1 cellular context compared by ENCODE assay signal in the genomic region with DNA sequence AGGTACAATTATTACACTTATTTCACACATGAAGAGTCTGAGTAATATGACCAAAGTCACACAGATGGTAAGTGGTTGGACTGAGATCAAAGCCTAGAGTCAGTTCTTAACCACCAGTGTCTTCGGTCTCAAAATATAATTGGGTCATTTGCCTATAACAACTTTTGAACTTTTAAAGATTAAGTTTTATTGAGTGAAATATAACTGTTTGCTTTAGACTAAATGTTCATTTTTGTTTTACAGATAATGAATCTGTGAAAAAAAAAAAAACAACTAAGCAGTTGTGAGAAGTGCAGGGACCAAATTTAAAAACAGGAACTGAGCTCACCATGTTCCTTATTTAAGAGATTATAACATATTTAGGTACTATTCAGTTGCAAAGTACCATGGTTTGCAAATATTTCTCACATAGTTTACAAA.
TF ChIP-seq lines count a peak whose summit lies in the region.

No MANE protein-coding gene starts in this region.

TF ChIP-seq in GM12878, 131 proteins besides CTCF, POLR2A, EP300 and RAD21 (continues in another document):
- TF ChIP-seq JUNB (IDR thresholded peaks at IDR 0.05) (peak; percentile 34; the same call in 1 of the 2 replicates), ATF7 (IDR thresholded peaks at IDR 0.05; ENCODE audit: low read depth) (peak; percentile 68; the same call in 1 of the 2 replicates), YY1 (IDR thresholded peaks at IDR 0.05; ENCODE audit: low read depth, low read length) (no peak), BHLHE40 (IDR thresholded peaks at IDR 0.05; ENCODE audit: borderline replicate concordance in 1 of 2, low read depth in 2 of 2, low read length in 1 of 2) (0 out of 4 replicates have a peak, but pooled peaks of 1 of the 2 experiments have one; percentile 40), BCL11A (IDR thresholded peaks at IDR 0.05; ENCODE audit: low read depth, low read length) (peak; percentile 74; the same call in 1 of the 2 replicates), BRCA1 (IDR thresholded peaks at IDR 0.05; ENCODE audit: low read depth, low read length) (no peak), MEF2B (IDR thresholded peaks at IDR 0.05; ENCODE audit: partially characterized antibody, poor library complexity, severe bottlenecking) (peak; percentile 58), LARP7 (IDR thresholded peaks at IDR 0.05) (no peak), RELA (IDR thresholded peaks at IDR 0.05; ENCODE audit: borderline replicate concordance, partially characterized antibody) (no peak), TCF3 (IDR thresholded peaks at IDR 0.05; ENCODE audit: borderline replicate concordance, insufficient read depth, low read depth, low read length) (no peak), NR2C1 (IDR thresholded peaks at IDR 0.05) (no peak), ZNF217 (IDR thresholded peaks at IDR 0.05) (peak; percentile 76; the same call in 1 of the 2 replicates), SIX5 (IDR thresholded peaks at IDR 0.05; ENCODE audit: low read depth, low read length, severe bottlenecking) (no peak), FOXM1 (IDR thresholded peaks at IDR 0.05; ENCODE audit: low read depth, low read length) (no peak), NR2F1 (conservative IDR thresholded peaks at IDR 0.05) (0 out of 2 replicates have a peak, but pooled peaks have one; percentile 41), TBL1XR1 (IDR thresholded peaks at IDR 0.05; ENCODE audit: low read depth, low read length) (no peak), POLR2AphosphoS5 (IDR thresholded peaks at IDR 0.05; ENCODE audit: low read length) (no peak), POLR2AphosphoS2 (IDR thresholded peaks at IDR 0.05; ENCODE audit: low read depth, low read length) (no peak), MEF2A (IDR thresholded peaks at IDR 0.05; ENCODE audit: insufficient read depth, low read depth, low read length) (peak; percentile 66; the same call in 1 of the 2 replicates), KLF5 (IDR thresholded peaks at IDR 0.05; ENCODE audit: partially characterized antibody) (no peak), DPF2 (IDR thresholded peaks at IDR 0.05) (peak; percentile 70), NBN (IDR thresholded peaks at IDR 0.05) (0 out of 2 replicates have a peak, but pooled peaks have one; percentile 24), RUNX3 (IDR thresholded peaks at IDR 0.05; ENCODE audit: low read length) (peak; percentile 80), WRNIP1 (IDR thresholded peaks at IDR 0.05; ENCODE audit: borderline replicate concordance, low read depth, low read length) (no peak), STAT1 (conservative IDR thresholded peaks at IDR 0.05) (no peak), KAT2A (conservative IDR thresholded peaks at IDR 0.05; ENCODE audit: control insufficient read depth, low read depth, low read length) (no peak)
- TF ChIP-seq, protein P1, sequence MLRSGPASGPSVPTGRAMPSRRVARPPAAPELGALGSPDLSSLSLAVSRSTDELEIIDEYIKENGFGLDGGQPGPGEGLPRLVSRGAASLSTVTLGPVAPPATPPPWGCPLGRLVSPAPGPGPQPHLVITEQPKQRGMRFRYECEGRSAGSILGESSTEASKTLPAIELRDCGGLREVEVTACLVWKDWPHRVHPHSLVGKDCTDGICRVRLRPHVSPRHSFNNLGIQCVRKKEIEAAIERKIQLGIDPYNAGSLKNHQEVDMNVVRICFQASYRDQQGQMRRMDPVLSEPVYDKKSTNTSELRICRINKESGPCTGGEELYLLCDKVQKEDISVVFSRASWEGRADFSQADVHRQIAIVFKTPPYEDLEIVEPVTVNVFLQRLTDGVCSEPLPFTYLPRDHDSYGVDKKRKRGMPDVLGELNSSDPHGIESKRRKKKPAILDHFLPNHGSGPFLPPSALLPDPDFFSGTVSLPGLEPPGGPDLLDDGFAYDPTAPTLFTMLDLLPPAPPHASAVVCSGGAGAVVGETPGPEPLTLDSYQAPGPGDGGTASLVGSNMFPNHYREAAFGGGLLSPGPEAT (IDR thresholded peaks at IDR 0.05; ENCODE audit: low read depth), result peak; percentile 32; the same call in 1 of the 2 replicates
- TF ChIP-seq, protein P2, sequence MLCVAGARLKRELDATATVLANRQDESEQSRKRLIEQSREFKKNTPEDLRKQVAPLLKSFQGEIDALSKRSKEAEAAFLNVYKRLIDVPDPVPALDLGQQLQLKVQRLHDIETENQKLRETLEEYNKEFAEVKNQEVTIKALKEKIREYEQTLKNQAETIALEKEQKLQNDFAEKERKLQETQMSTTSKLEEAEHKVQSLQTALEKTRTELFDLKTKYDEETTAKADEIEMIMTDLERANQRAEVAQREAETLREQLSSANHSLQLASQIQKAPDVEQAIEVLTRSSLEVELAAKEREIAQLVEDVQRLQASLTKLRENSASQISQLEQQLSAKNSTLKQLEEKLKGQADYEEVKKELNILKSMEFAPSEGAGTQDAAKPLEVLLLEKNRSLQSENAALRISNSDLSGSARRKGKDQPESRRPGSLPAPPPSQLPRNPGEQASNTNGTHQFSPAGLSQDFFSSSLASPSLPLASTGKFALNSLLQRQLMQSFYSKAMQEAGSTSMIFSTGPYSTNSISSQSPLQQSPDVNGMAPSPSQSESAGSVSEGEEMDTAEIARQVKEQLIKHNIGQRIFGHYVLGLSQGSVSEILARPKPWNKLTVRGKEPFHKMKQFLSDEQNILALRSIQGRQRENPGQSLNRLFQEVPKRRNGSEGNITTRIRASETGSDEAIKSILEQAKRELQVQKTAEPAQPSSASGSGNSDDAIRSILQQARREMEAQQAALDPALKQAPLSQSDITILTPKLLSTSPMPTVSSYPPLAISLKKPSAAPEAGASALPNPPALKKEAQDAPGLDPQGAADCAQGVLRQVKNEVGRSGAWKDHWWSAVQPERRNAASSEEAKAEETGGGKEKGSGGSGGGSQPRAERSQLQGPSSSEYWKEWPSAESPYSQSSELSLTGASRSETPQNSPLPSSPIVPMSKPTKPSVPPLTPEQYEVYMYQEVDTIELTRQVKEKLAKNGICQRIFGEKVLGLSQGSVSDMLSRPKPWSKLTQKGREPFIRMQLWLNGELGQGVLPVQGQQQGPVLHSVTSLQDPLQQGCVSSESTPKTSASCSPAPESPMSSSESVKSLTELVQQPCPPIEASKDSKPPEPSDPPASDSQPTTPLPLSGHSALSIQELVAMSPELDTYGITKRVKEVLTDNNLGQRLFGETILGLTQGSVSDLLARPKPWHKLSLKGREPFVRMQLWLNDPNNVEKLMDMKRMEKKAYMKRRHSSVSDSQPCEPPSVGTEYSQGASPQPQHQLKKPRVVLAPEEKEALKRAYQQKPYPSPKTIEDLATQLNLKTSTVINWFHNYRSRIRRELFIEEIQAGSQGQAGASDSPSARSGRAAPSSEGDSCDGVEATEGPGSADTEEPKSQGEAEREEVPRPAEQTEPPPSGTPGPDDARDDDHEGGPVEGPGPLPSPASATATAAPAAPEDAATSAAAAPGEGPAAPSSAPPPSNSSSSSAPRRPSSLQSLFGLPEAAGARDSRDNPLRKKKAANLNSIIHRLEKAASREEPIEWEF (IDR thresholded peaks at IDR 0.05; ENCODE audit: insufficient replicate concordance, low read depth, low read length), result no peak
- TF ChIP-seq, protein P3, sequence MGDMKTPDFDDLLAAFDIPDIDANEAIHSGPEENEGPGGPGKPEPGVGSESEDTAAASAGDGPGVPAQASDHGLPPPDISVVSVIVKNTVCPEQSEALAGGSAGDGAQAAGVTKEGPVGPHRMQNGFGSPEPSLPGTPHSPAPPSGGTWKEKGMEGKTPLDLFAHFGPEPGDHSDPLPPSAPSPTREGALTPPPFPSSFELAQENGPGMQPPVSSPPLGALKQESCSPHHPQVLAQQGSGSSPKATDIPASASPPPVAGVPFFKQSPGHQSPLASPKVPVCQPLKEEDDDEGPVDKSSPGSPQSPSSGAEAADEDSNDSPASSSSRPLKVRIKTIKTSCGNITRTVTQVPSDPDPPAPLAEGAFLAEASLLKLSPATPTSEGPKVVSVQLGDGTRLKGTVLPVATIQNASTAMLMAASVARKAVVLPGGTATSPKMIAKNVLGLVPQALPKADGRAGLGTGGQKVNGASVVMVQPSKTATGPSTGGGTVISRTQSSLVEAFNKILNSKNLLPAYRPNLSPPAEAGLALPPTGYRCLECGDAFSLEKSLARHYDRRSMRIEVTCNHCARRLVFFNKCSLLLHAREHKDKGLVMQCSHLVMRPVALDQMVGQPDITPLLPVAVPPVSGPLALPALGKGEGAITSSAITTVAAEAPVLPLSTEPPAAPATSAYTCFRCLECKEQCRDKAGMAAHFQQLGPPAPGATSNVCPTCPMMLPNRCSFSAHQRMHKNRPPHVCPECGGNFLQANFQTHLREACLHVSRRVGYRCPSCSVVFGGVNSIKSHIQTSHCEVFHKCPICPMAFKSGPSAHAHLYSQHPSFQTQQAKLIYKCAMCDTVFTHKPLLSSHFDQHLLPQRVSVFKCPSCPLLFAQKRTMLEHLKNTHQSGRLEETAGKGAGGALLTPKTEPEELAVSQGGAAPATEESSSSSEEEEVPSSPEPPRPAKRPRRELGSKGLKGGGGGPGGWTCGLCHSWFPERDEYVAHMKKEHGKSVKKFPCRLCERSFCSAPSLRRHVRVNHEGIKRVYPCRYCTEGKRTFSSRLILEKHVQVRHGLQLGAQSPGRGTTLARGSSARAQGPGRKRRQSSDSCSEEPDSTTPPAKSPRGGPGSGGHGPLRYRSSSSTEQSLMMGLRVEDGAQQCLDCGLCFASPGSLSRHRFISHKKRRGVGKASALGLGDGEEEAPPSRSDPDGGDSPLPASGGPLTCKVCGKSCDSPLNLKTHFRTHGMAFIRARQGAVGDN (IDR thresholded peaks at IDR 0.05), result no peak
- TF ChIP-seq, protein P4, sequence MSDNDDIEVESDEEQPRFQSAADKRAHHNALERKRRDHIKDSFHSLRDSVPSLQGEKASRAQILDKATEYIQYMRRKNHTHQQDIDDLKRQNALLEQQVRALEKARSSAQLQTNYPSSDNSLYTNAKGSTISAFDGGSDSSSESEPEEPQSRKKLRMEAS (IDR thresholded peaks at IDR 0.05; ENCODE audit: low read depth, low read length), result no peak
- TF ChIP-seq, protein P5, sequence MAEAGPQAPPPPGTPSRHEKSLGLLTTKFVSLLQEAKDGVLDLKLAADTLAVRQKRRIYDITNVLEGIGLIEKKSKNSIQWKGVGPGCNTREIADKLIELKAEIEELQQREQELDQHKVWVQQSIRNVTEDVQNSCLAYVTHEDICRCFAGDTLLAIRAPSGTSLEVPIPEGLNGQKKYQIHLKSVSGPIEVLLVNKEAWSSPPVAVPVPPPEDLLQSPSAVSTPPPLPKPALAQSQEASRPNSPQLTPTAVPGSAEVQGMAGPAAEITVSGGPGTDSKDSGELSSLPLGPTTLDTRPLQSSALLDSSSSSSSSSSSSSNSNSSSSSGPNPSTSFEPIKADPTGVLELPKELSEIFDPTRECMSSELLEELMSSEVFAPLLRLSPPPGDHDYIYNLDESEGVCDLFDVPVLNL (IDR thresholded peaks at IDR 0.05; ENCODE audit: low read depth, low read length), result no peak
- TF ChIP-seq, protein P6, sequence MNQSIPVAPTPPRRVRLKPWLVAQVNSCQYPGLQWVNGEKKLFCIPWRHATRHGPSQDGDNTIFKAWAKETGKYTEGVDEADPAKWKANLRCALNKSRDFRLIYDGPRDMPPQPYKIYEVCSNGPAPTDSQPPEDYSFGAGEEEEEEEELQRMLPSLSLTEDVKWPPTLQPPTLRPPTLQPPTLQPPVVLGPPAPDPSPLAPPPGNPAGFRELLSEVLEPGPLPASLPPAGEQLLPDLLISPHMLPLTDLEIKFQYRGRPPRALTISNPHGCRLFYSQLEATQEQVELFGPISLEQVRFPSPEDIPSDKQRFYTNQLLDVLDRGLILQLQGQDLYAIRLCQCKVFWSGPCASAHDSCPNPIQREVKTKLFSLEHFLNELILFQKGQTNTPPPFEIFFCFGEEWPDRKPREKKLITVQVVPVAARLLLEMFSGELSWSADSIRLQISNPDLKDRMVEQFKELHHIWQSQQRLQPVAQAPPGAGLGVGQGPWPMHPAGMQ (IDR thresholded peaks at IDR 0.05; ENCODE audit: borderline replicate concordance), result no peak
- TF ChIP-seq, protein P7, sequence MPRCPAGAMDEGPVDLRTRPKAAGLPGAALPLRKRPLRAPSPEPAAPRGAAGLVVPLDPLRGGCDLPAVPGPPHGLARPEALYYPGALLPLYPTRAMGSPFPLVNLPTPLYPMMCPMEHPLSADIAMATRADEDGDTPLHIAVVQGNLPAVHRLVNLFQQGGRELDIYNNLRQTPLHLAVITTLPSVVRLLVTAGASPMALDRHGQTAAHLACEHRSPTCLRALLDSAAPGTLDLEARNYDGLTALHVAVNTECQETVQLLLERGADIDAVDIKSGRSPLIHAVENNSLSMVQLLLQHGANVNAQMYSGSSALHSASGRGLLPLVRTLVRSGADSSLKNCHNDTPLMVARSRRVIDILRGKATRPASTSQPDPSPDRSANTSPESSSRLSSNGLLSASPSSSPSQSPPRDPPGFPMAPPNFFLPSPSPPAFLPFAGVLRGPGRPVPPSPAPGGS (IDR thresholded peaks at IDR 0.05; ENCODE audit: borderline replicate concordance, insufficient read depth, low read depth, low read length, poor library complexity, severe bottlenecking), result no peak
- TF ChIP-seq, protein P8, sequence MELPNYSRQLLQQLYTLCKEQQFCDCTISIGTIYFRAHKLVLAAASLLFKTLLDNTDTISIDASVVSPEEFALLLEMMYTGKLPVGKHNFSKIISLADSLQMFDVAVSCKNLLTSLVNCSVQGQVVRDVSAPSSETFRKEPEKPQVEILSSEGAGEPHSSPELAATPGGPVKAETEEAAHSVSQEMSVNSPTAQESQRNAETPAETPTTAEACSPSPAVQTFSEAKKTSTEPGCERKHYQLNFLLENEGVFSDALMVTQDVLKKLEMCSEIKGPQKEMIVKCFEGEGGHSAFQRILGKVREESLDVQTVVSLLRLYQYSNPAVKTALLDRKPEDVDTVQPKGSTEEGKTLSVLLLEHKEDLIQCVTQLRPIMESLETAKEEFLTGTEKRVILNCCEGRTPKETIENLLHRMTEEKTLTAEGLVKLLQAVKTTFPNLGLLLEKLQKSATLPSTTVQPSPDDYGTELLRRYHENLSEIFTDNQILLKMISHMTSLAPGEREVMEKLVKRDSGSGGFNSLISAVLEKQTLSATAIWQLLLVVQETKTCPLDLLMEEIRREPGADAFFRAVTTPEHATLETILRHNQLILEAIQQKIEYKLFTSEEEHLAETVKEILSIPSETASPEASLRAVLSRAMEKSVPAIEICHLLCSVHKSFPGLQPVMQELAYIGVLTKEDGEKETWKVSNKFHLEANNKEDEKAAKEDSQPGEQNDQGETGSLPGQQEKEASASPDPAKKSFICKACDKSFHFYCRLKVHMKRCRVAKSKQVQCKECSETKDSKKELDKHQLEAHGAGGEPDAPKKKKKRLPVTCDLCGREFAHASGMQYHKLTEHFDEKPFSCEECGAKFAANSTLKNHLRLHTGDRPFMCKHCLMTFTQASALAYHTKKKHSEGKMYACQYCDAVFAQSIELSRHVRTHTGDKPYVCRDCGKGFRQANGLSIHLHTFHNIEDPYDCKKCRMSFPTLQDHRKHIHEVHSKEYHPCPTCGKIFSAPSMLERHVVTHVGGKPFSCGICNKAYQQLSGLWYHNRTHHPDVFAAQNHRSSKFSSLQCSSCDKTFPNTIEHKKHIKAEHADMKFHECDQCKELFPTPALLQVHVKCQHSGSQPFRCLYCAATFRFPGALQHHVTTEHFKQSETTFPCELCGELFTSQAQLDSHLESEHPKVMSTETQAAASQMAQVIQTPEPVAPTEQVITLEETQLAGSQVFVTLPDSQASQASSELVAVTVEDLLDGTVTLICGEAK (IDR thresholded peaks at IDR 0.05; ENCODE audit: borderline replicate concordance), result no peak
- TF ChIP-seq, protein P9, sequence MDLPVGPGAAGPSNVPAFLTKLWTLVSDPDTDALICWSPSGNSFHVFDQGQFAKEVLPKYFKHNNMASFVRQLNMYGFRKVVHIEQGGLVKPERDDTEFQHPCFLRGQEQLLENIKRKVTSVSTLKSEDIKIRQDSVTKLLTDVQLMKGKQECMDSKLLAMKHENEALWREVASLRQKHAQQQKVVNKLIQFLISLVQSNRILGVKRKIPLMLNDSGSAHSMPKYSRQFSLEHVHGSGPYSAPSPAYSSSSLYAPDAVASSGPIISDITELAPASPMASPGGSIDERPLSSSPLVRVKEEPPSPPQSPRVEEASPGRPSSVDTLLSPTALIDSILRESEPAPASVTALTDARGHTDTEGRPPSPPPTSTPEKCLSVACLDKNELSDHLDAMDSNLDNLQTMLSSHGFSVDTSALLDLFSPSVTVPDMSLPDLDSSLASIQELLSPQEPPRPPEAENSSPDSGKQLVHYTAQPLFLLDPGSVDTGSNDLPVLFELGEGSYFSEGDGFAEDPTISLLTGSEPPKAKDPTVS (IDR thresholded peaks at IDR 0.05; ENCODE audit: low read depth, low read length), result no peak
